8 cellular contexts compared by ENCODE assay signal in the genomic region with DNA sequence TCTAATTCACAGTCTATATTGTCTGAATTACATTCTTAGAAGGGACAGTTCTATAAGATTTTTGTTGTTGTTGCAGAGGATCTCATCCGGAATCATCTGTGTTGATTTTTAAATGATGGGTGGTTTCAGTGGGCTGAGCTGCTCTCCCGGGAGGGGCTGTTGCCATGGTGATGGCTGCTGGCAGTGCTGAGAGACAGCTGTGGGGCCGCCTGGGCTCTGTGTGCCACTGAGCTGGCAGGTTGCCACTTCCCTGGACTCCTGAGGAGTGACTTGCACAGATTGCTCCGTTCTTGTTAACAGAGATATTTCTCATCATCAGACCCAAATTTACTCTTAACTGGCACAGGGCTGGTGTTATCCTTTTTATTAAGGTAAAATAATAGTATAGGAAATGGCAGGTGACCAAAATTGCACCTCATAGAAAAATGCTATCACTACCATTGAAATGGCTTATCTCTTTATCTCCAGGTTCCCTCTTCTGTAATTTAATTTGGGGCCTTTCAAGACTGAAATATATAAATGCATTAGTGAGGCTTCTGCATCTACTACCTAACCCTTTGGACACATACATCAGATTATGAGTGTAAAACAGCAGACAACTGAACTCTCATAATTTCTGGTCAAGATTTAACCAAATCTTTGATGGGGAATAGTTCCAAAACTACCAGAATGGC. TPM values are rescaled to one million over a fixed set of nuclear protein-coding genes. Genes with fewer than 3 reads are reported as not detected.
DNase-seq lines count a peak whose midpoint lies in the region; ATAC-seq and TF ChIP-seq lines count a peak whose summit lies in the region.
"Had no signal": no experiment of that assay in that cellular context is flagged by ENCODE, and none has a peak within 500 bp of the region (broad histone marks: within the 10 kb centered on the region; RNA-seq: fewer than 3 reads in every experiment).

No MANE protein-coding gene starts in this region.

- H3K4me1 ChIP-seq in thyroid gland = no peaks in the 10 kb centered on the region

- no peak for TF ChIP-seq CTCF in thyroid gland (IDR thresholded peaks at IDR 0.05)

- H3K9me3 ChIP-seq in MG63 = no peaks in the 10 kb centered on the region
- H3K9me3 ChIP-seq in thyroid gland = no peaks in the 10 kb centered on the region

- intact Hi-C loops in left cardiac atrium (cut with DNase I) = no loop called here
- intact Hi-C loops in thyroid gland (cut with DNase I) = no loop called here

- no peak overlapping the region for H3K27ac ChIP-seq in thyroid gland

- no peaks in the 10 kb centered on the region for H3K36me3 ChIP-seq in MG63
- no peaks in the 10 kb centered on the region for H3K36me3 ChIP-seq in thyroid gland

- peak; percentile 14 for DNase-seq in MG63
- peak; percentile 76 for DNase-seq in RPMI7951 (ENCODE audit: low read depth)
- peak; percentile 53 for DNase-seq in left cardiac atrium
- DNase-seq in thyroid gland = peak; percentile 61 to 71
- DNase-seq in mesenteric fat pad (ENCODE audit: low spot score) = no peak
- no peak for DNase-seq in UCSD-AML1 (lab: John Stamatoyannopoulos, UW; ENCODE audit: unreplicated experiment)

- ATAC-seq in left cardiac atrium = peak; percentile 45 to 57
- ATAC-seq in HG03442 (IDR thresholded peaks at IDR 0.05; ENCODE audit: unreplicated experiment) = no peak
- ATAC-seq: activated T-helper 17 cell treated with anti-CD3 and anti-CD28 coated beads, Interleukin-2, amount 50 U/mL, for 72 hours had no signal

- H3K4me3 ChIP-seq in MG63 (no peak overlapping the region), thyroid gland (replicated peaks in 1 of 3) (no peak overlapping the region)

- TF ChIP-seq POLR2A in thyroid gland (IDR thresholded peaks at IDR 0.05) = no peak

- 18 to 30% methylated on average over 4 of the region's 4 CpGs for WGBS in thyroid gland, 2 donors

- H3K27me3 ChIP-seq in MG63 (no peaks in the 10 kb centered on the region), thyroid gland (no peaks in the 10 kb centered on the region)

RNA-seq across cellular contexts. Expression of a gene that starts 56.6 kb away (rescaled TPM):
- total RNA-seq in MG63 (2014; rRNA removed; shearing (Covaris generic); ENCODE audit: low replicate concordance) = 10.1 and 10.5 TPM in 2 replicates
- total RNA-seq in RPMI7951 (2014; rRNA removed; shearing (Covaris generic)) = 4.0 and 5.0 TPM in 2 replicates
- 1 to 10 TPM; 2.3 to 3.4 TPM for total RNA-seq in left cardiac atrium
- 10 to 100 TPM; 14.8 to 34.0 (median 28.2) TPM for total RNA-seq in thyroid gland
- total RNA-seq in mesenteric fat pad = 5.7 TPM

RNA-seq across cellular contexts. Expression of a gene that starts 56.7 kb away (rescaled TPM):
- 6.6 and 7.2 TPM in 2 replicates for total RNA-seq in MG63 (2014; rRNA removed; shearing (Covaris generic); ENCODE audit: low replicate concordance)
- 11.1 and 11.5 TPM in 2 replicates for total RNA-seq in RPMI7951 (2014; rRNA removed; shearing (Covaris generic))
- total RNA-seq in left cardiac atrium (1 to 10 TPM; 3.6 TPM), thyroid gland (10 to 100 TPM in 2 of 4 donors, 1 to 10 TPM in 2; 7.9 to 13.1 (median 9.7) TPM), mesenteric fat pad (5.5 TPM)

Comparison
In these comparisons a context has a peak if more than half of its experiments do, and no peak if none do; other contexts are left out.
1. DNase-seq: peak in MG63 (single experiment), RPMI7951 (single experiment), left cardiac atrium (single experiment) and thyroid gland (2 of 2); none in mesenteric fat pad (single experiment) and UCSD-AML1 (single experiment).